In genomic region chr15:43977072-43977884, GRCh38 we compare ENCODE assay signal across 9 cellular contexts.
DNase-seq lines count a peak whose midpoint lies in the region; ATAC-seq and FAIRE-seq lines count a peak whose summit lies in the region.
"Had no signal": no experiment of that assay in that cellular context is flagged by ENCODE, and none has a peak within 500 bp of the region (broad histone marks: within the 10 kb centered on the region; RNA-seq: fewer than 3 reads in every experiment).

No MANE protein-coding gene starts in this region.

- peaks cover 20% of the 10 kb centered on the region for H3K27me3 Mint-ChIP-seq in activated CD8-positive, alpha-beta T cell treated with anti-CD3 and anti-CD28 coated beads, Interleukin-2, amount 10 ng/mL, durations not matched to agents 7 days and 5 days (ENCODE audit: low read depth)
- peaks cover 18 to 41% of the 10 kb centered on the region in 2 donors for H3K27me3 Mint-ChIP-seq in natural killer cell treated with Interleukin-12 subunit alpha and Interleukin-12 subunit beta and Interleukin-15 and Interleukin-18, amount 100 ng/mL, for 72 hours

- FAIRE-seq in GM18507 (lab: Jason Lieb, UNC): peak; percentile 81

- POLR2A ChIA-PET in activated CD8-positive, alpha-beta T cell treated with anti-CD3 and anti-CD28 coated beads, Interleukin-2, amount 10 ng/mL, durations not matched to agents 7 days and 5 days (lab: Charles Lee): no interaction called here

- ATAC-seq in HG03064 (IDR thresholded peaks at IDR 0.05; ENCODE audit: low read depth, unreplicated experiment): peak; percentile 59
- ATAC-seq in activated CD8-positive, alpha-beta T cell treated with anti-CD3 and anti-CD28 coated beads, Interleukin-2, amount 10 ng/mL, durations not matched to agents 7 days and 5 days: peak; percentile 97
- peak; percentile 69 to 81 for ATAC-seq in natural killer cell treated with Interleukin-12 subunit alpha and Interleukin-12 subunit beta and Interleukin-15 and Interleukin-18, amount 100 ng/mL, for 72 hours
- no peak for ATAC-seq in HG02870 (IDR thresholded peaks at IDR 0.05; ENCODE audit: unreplicated experiment)

- H3K9me3 Mint-ChIP-seq in activated CD8-positive, alpha-beta T cell treated with anti-CD3 and anti-CD28 coated beads, Interleukin-2, amount 10 ng/mL, durations not matched to agents 7 days and 5 days (ENCODE audit: insufficient read depth): peaks cover 5% of the 10 kb centered on the region
- H3K9me3 Mint-ChIP-seq in natural killer cell treated with Interleukin-12 subunit alpha and Interleukin-12 subunit beta and Interleukin-15 and Interleukin-18, amount 100 ng/mL, for 72 hours: peaks cover 4% of the 10 kb centered on the region

- peak overlapping the region; percentile 76 for H3K27ac Mint-ChIP-seq in activated CD8-positive, alpha-beta T cell treated with anti-CD3 and anti-CD28 coated beads, Interleukin-2, amount 10 ng/mL, durations not matched to agents 7 days and 5 days
- H3K27ac Mint-ChIP-seq in natural killer cell treated with Interleukin-12 subunit alpha and Interleukin-12 subunit beta and Interleukin-15 and Interleukin-18, amount 100 ng/mL, for 72 hours: peak overlapping the region in 1 of 2 donors; percentile 15

- H3K4me3 Mint-ChIP-seq in activated CD8-positive, alpha-beta T cell treated with anti-CD3 and anti-CD28 coated beads, Interleukin-2, amount 10 ng/mL, durations not matched to agents 7 days and 5 days: no peak overlapping the region
- peak overlapping the region; percentile 9 for H3K4me3 Mint-ChIP-seq in natural killer cell treated with Interleukin-12 subunit alpha and Interleukin-12 subunit beta and Interleukin-15 and Interleukin-18, amount 100 ng/mL, for 72 hours

- DNase-seq in GM18507 (ENCODE audit: extremely low spot score, insufficient read length, low read depth) (no peak), DMS153 treated with DMSO at 0.1 percent for 48 hours (lab: John Stamatoyannopoulos, UW; ENCODE audit: unreplicated experiment) (no peak), NCI-H2196 treated with DMSO at 0.1 percent for 48 hours (lab: John Stamatoyannopoulos, UW; ENCODE audit: unreplicated experiment) (no peak), 8988T (no peak)
- peak; percentile 90 for DNase-seq in activated CD8-positive, alpha-beta T cell treated with anti-CD3 and anti-CD28 coated beads, Interleukin-2, amount 10 ng/mL, durations not matched to agents 7 days and 5 days
- no peak for DNase-seq in natural killer cell treated with Interleukin-12 subunit alpha and Interleukin-12 subunit beta and Interleukin-15 and Interleukin-18, amount 100 ng/mL, for 72 hours (ENCODE audit: low spot score)
- DNase-seq: NCI-H510A treated with DMSO at 0.1 percent for 48 hours had no signal

- peaks cover 3% of the 10 kb centered on the region for H3K36me3 Mint-ChIP-seq in activated CD8-positive, alpha-beta T cell treated with anti-CD3 and anti-CD28 coated beads, Interleukin-2, amount 10 ng/mL, durations not matched to agents 7 days and 5 days (ENCODE audit: low read depth)
- peaks cover 5% of the 10 kb centered on the region for H3K36me3 Mint-ChIP-seq in natural killer cell treated with Interleukin-12 subunit alpha and Interleukin-12 subunit beta and Interleukin-15 and Interleukin-18, amount 100 ng/mL, for 72 hours

- CTCF ChIA-PET in activated CD8-positive, alpha-beta T cell treated with anti-CD3 and anti-CD28 coated beads, Interleukin-2, amount 10 ng/mL, durations not matched to agents 7 days and 5 days (lab: Charles Lee): no interaction called here

- H3K4me1 Mint-ChIP-seq in activated CD8-positive, alpha-beta T cell treated with anti-CD3 and anti-CD28 coated beads, Interleukin-2, amount 10 ng/mL, durations not matched to agents 7 days and 5 days (ENCODE audit: low read depth): peaks cover 35% of the 10 kb centered on the region
- H3K4me1 Mint-ChIP-seq in natural killer cell treated with Interleukin-12 subunit alpha and Interleukin-12 subunit beta and Interleukin-15 and Interleukin-18, amount 100 ng/mL, for 72 hours (ENCODE audit: low read depth in 2 of 2): peaks cover 10 to 17% of the 10 kb centered on the region in 2 donors
